ENCODE assay signal across 27 cellular contexts in the genomic region with DNA sequence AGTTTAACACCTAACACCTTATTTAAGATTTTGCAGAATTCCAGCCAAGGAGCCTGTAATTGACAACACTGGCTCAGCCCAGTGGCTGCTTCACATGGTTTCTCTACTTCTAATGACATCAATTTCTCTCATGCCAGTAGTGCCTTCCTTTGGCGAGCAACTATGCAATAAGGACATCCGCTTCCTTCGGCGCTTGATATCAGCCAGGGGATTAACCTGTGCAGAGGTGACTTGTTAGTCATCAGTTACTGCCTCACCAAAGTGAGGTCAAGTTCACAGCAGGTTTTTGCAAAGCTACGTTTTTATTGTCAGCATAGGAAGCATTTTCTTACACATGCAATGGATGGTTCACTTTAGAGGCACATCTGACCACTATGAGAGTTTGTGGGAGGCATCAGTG. TPM values are rescaled to one million over a fixed set of nuclear protein-coding genes. Genes with fewer than 3 reads are reported as not detected.
"Had no signal": no experiment of that assay in that cellular context is flagged by ENCODE, and none has a peak within 500 bp of the region (broad histone marks: within the 10 kb centered on the region; RNA-seq: fewer than 3 reads in every experiment).

No MANE protein-coding gene starts in this region.

- H3K27me3 ChIP-seq: gastrocnemius medialis, left lung, right atrium auricular region, tibial nerve, upper lobe of right lung had no signal

- FAIRE-seq: colon, kidney had no signal

- H3K27ac Mint-ChIP-seq: mesothelial cell of epicardium; nephron progenitor cell; stimulated activated memory B cell treated with anti-CD40 and anti-IgM and Interleukin-4, amounts not matched to agents 10 μg/mL and 1 μg/mL and 100 μg/mL, for 72 hours; stimulated activated naive CD8-positive, alpha-beta T cell treated with anti-CD3 and anti-CD28 coated beads, Interleukin-15, Interleukin-2, amounts not matched to agents 100 ng/mL and 50 ng/mL, for 24 hours had no signal

- H3K4me3 Mint-ChIP-seq: mesothelial cell of epicardium; naive thymus-derived CD8-positive, alpha-beta T cell; nephron progenitor cell; stimulated activated memory B cell treated with anti-CD40 and anti-IgM and Interleukin-4, amounts not matched to agents 10 μg/mL and 1 μg/mL and 100 μg/mL, for 72 hours; stimulated activated naive CD8-positive, alpha-beta T cell treated with anti-CD3 and anti-CD28 coated beads, Interleukin-15, Interleukin-2, amounts not matched to agents 100 ng/mL and 50 ng/mL, for 24 hours had no signal

- H3K36me3 Mint-ChIP-seq: mesothelial cell of epicardium; naive thymus-derived CD8-positive, alpha-beta T cell; stimulated activated memory B cell treated with anti-CD40 and anti-IgM and Interleukin-4, amounts not matched to agents 10 μg/mL and 1 μg/mL and 100 μg/mL, for 72 hours had no signal

- H3K4me1 Mint-ChIP-seq: stimulated activated memory B cell treated with anti-CD40 and anti-IgM and Interleukin-4, amounts not matched to agents 10 μg/mL and 1 μg/mL and 100 μg/mL, for 72 hours had no signal

- H3K4me1 ChIP-seq: gastrocnemius medialis, left lung, prostate gland, right atrium auricular region, tibial nerve, upper lobe of right lung had no signal

- H3K36me3 ChIP-seq: gastrocnemius medialis, left lung, prostate gland, right atrium auricular region, thoracic aorta, tibial nerve, upper lobe of right lung had no signal

- H3K27me3 Mint-ChIP-seq: naive thymus-derived CD8-positive, alpha-beta T cell; stimulated activated naive CD8-positive, alpha-beta T cell treated with anti-CD3 and anti-CD28 coated beads, Interleukin-15, Interleukin-2, amounts not matched to agents 100 ng/mL and 50 ng/mL, for 24 hours had no signal

- ATAC-seq: gastrocnemius medialis; left lung; naive thymus-derived CD8-positive, alpha-beta T cell; sciatic nerve; stimulated activated memory B cell treated with anti-CD40 and anti-IgM and Interleukin-4, amounts not matched to agents 10 μg/mL and 1 μg/mL and 100 μg/mL, for 72 hours; upper lobe of right lung had no signal

- H3K27ac ChIP-seq: dorsolateral prefrontal cortex, gastrocnemius medialis, left lung, prostate gland, right atrium auricular region, thoracic aorta, tibial nerve, upper lobe of right lung had no signal

- DNase-seq: dorsolateral prefrontal cortex; effector CD4-positive, alpha-beta T cell; foreskin fibroblast; gastrocnemius medialis; head of caudate nucleus; kidney; left lung; mesenchymal stem cell; naive thymus-derived CD8-positive, alpha-beta T cell; nephron progenitor cell; nucleus accumbens; stimulated activated CD4-positive, alpha-beta T cell treated with anti-CD3 and anti-CD28 coated beads, Interleukin-2, amount 100 ng/mL, for 24 hours; stimulated activated CD4-positive, alpha-beta T cell treated with anti-CD3 and anti-CD28 coated beads, Interleukin-4, amount 100 ng/mL, for 4 hours; upper lobe of right lung had no signal

- H3K9me3 Mint-ChIP-seq: mesothelial cell of epicardium; naive thymus-derived CD8-positive, alpha-beta T cell; nephron progenitor cell; stimulated activated memory B cell treated with anti-CD40 and anti-IgM and Interleukin-4, amounts not matched to agents 10 μg/mL and 1 μg/mL and 100 μg/mL, for 72 hours; stimulated activated naive CD8-positive, alpha-beta T cell treated with anti-CD3 and anti-CD28 coated beads, Interleukin-15, Interleukin-2, amounts not matched to agents 100 ng/mL and 50 ng/mL, for 24 hours had no signal

- H3K9me3 ChIP-seq: gastrocnemius medialis, left lung, prostate gland, right atrium auricular region, thoracic aorta, tibial nerve, upper lobe of right lung had no signal

- H3K4me3 ChIP-seq: dorsolateral prefrontal cortex, gastrocnemius medialis, left lung, prostate gland, right atrium auricular region, thoracic aorta, tibial nerve, upper lobe of right lung had no signal

RNA-seq across cellular contexts. Expression of gene EDAR, which starts 24.0 kb away (rescaled TPM):
- total RNA-seq: gastrocnemius medialis, glomerular endothelial cell, lung microvascular endothelial cell, myocyte, osteocyte, right atrium auricular region, thoracic aorta had no signal
